9 cellular contexts compared by ENCODE assay signal in the genomic region with DNA sequence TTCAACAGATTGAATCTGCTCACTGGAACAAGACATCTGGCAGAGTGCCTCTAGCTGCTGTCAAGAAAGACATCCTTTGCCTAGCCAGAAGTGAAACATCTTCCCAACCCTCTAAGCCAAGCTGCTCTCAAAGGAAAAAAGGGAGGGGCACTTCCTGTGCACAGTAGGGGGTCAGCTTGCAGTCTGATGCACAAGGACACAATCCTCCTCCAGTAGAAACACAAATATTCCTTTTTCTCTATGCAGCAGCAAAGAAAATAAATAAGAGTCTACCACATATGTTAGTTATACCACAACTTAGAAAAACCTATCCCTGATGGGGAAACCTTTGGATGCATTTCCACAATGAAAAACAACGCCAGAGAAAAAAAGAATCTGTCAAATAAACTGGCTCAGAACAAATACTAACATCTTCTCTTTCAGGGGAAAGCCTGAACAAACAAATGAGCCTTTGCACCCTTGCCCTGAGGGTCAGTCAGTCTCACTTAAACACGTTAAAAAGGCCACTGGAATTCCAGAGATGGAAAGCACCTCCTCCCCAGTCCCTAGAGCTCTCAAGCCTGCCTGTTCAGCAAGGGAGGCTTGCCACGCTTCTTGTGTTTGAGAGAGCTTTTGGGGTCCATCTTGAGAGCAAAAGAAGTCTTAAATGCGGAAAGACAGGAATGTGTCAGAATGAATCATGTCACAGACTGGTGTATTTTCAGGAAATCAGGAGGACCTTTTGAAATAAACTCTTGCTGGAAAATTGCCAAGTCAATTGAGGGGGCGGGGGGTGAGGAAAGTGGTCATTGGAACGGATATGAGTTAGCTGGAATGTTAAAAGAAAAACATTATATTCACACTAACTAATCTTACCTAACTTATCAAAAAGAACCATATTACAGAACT. TPM values are rescaled to one million over a fixed set of nuclear protein-coding genes. Genes with fewer than 3 reads are reported as not detected.
DNase-seq lines count a peak whose midpoint lies in the region; ATAC-seq and TF ChIP-seq lines count a peak whose summit lies in the region.
"Had no signal": no experiment of that assay in that cellular context is flagged by ENCODE, and none has a peak within 500 bp of the region (broad histone marks: within the 10 kb centered on the region; RNA-seq: fewer than 3 reads in every experiment).

No MANE protein-coding gene starts in this region.

- H3K9me3 ChIP-seq in psoas muscle, result no peaks in the 10 kb centered on the region

- H3K27me3 Mint-ChIP-seq in GM23338 (ENCODE audit: insufficient read depth, low read depth, poor library complexity), result peaks cover 2% of the 10 kb centered on the region

- H3K27ac Mint-ChIP-seq in GM23338, result peak overlapping the region; percentile 17; the same call in 1 of the 2 replicates

- H3K36me3 ChIP-seq in GM23338 (ENCODE audit: insufficient read depth) (peaks cover 4% of the 10 kb centered on the region), psoas muscle (ENCODE audit: insufficient read depth in 1 of 2, low read depth in 1 of 2) (no peaks in the 10 kb centered on the region)

- H3K9me2 ChIP-seq in GM23338 (ENCODE audit: insufficient read depth), result no peaks in the 10 kb centered on the region

- POLR2A ChIA-PET in RWPE1 (lab: Yijun Ruan, JAX; ENCODE audit: low non-redundant PET), result no interaction called here

- peak overlapping the region; percentile 65 for H3K27ac ChIP-seq in GM23338 (ENCODE audit: low read depth)
- H3K27ac ChIP-seq in RWPE1, result peak overlapping the region; percentile 73; the same call in 1 of the 2 replicates
- H3K27ac ChIP-seq in psoas muscle, result no peak overlapping the region

- H3K4me2 ChIP-seq in GM23338, result peak overlapping the region; percentile 29

- H3F3A ChIP-seq in GM23338 (replicated peaks; ENCODE audit: low read depth), result no peaks in the 10 kb centered on the region

- H3K4me3 ChIP-seq in GM23338 (no peak overlapping the region), foreskin fibroblast (ENCODE audit: low read depth in 1 of 2, low read length in 2 of 2) (no peak overlapping the region), psoas muscle (no peak overlapping the region)

- WGBS in psoas muscle, 3 donors, result 26 to 31% (median 27%) methylated on average over 6 of the region's 6 CpGs

- H3K4me1 ChIP-seq in GM23338 (ENCODE audit: insufficient read depth) (peaks cover 22% of the 10 kb centered on the region), psoas muscle (no peaks in the 10 kb centered on the region)

- peak; percentile 85 for DNase-seq in GM23338 (ENCODE audit: low spot score)
- peak; percentile 71 for DNase-seq in RWPE1 (ENCODE audit: low spot score)
- peak; percentile 76 to 80 for DNase-seq in foreskin fibroblast
- no peak for DNase-seq in psoas muscle
- DNase-seq in NCI-H1436 (lab: John Stamatoyannopoulos, UW), result no peak
- no peak for DNase-seq in NOMO-1 treated with DMSO at 0.1 percent for 48 hours (lab: John Stamatoyannopoulos, UW; ENCODE audit: unreplicated experiment)
- DNase-seq: NCI-H1105 had no signal

- no peaks in the 10 kb centered on the region for H4K20me1 ChIP-seq in GM23338 (replicated peaks; ENCODE audit: insufficient read depth)

- H2AFZ ChIP-seq in GM23338, result no peak overlapping the region

- peak overlapping the region; percentile 17; the same call in 2 of the 3 replicates for H3K4me3 Mint-ChIP-seq in GM23338

- H3K27me3 ChIP-seq in GM23338 (ENCODE audit: insufficient read depth) (peaks cover under 1% of the 10 kb centered on the region), psoas muscle (ENCODE audit: insufficient read depth in 3 of 3, low read length in 2 of 3) (peaks cover 0 to 11% (median 0%) of the 10 kb centered on the region in 3 donors)

- H3K4me1 Mint-ChIP-seq in GM23338, result peaks cover 24% of the 10 kb centered on the region

- H3K36me3 Mint-ChIP-seq in GM23338 (ENCODE audit: low read depth), result peaks cover 9% of the 10 kb centered on the region; the same call in 2 of the 3 replicates

- no peaks in the 10 kb centered on the region for H3K79me2 ChIP-seq in GM23338 (replicated peaks; ENCODE audit: insufficient read depth)

- ATAC-seq in GM23338, result peak; percentile 87
- peak in 3 of 4 donors; percentile 45 to 59 (median 50) for ATAC-seq in psoas muscle
- no peak for ATAC-seq in GM18517 (IDR thresholded peaks at IDR 0.05; ENCODE audit: unreplicated experiment)
- ATAC-seq in GM19023 (IDR thresholded peaks at IDR 0.05; ENCODE audit: unreplicated experiment), result no peak

- CTCF ChIA-PET in RWPE1 (lab: Yijun Ruan, JAX), result interaction anchor here (0.5 to 0.6 kb wide), 2 partner anchors 21 to 38 kb away, joined by 3 read pairs; no protein-coding TSS in a partner anchor

- H3K9me3 Mint-ChIP-seq in GM23338, result no peaks in the 10 kb centered on the region

- TF ChIP-seq CTCF in GM23338 (conservative IDR thresholded peaks at IDR 0.05; ENCODE audit: low read depth in 2 of 2), result no peak
- no peak for TF ChIP-seq CTCF in RWPE1 (conservative IDR thresholded peaks at IDR 0.05; ENCODE audit: low read depth)
- no peak for TF ChIP-seq CTCF in foreskin fibroblast (IDR thresholded peaks at IDR 0.05; ENCODE audit: low read depth, low read length)
- no peak for TF ChIP-seq CTCF in psoas muscle (IDR thresholded peaks at IDR 0.05)

- intact Hi-C loops in psoas muscle (cut with DNase I), result no loop called here

TF ChIP-seq in GM23338, 12 proteins besides CTCF, POLR2A, EP300 and RAD21:
- TF ChIP-seq ETS1 (IDR thresholded peaks at IDR 0.05), result peak; percentile 77; the same call in 1 of the 2 replicates
- TF ChIP-seq EZH2 (IDR thresholded peaks at IDR 0.05; ENCODE audit: low read depth, unreplicated experiment), result no peak
- TF ChIP-seq NANOG (IDR thresholded peaks at IDR 0.05; ENCODE audit: borderline replicate concordance), result no peak

RNA-seq across cellular contexts. Expression of gene LAMB1, which starts 7.5 kb away (rescaled TPM):
- total RNA-seq in GM23338 (2014; rRNA removed; shearing (Covaris generic)), result 57.6 and 57.8 TPM in 2 replicates
- polyA plus RNA-seq in GM23338 (2016; fragmentation: Nextera tagmentation; extraction: Ambion mirVana) (50.0 and 53.5 TPM in 2 replicates), psoas muscle (10 to 100 TPM; 17.0 to 45.9 (median 25.8) TPM)
- total RNA-seq in psoas muscle, result 10 to 100 TPM; 23.7 to 43.6 (median 26.4) TPM

Comparison
In these comparisons a context has a peak if more than half of its experiments do, and no peak if none do; other contexts are left out.
1. ATAC-seq: peak in GM23338 (single experiment) and psoas muscle (3 of 4); none in GM18517 (single experiment) and GM19023 (single experiment).
2. DNase-seq: peak in GM23338 (single experiment), RWPE1 (single experiment) and foreskin fibroblast (2 of 2); none in psoas muscle (0 of 2), NCI-H1436 (single experiment) and NOMO-1 treated with DMSO at 0.1 percent for 48 hours (single experiment).